Comparison of ENCODE assay signal across 1 cellular context in the genomic region with DNA sequence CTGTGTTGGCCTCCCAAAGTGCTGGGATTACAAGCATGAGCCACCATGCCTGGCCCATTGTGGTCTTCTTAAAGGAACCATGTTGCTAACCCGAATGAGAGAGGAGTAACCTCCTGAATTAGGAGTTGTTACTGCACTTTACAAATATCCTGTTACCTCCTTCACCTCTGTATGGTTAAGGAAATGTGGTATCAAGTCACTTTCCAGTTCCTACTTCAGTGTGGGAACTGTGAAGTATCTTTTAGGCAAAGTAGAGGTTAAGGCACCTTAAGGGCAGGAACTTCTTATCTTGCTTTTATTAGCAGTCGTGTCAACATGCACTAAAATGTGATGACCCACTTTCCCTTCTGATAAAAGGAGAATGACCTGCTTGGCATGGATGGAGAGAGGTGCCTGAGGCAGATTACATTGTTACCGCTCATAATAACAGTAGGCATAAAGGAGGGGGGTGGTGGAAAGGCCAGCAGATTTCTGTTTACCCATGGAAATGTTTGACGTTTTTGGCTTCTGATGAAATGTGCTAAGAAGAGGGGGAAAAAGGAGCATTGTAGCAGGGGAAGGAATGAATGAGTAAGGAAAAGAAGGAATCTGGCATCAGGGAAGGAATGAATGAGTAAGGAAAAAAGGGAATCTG.
TF ChIP-seq lines count a peak whose summit lies in the region.

No MANE protein-coding gene starts in this region.

TF ChIP-seq in IMR-90, 13 proteins besides CTCF, POLR2A, EP300 and RAD21 (continued from another document):
- TF ChIP-seq SMC3 (IDR thresholded peaks at IDR 0.05; ENCODE audit: low read depth, low read length) (no peak), CEBPB (IDR thresholded peaks at IDR 0.05; ENCODE audit: low read depth, low read length) (no peak), RCOR1 (IDR thresholded peaks at IDR 0.05; ENCODE audit: insufficient replicate concordance, low read length) (no peak), BHLHE40 (IDR thresholded peaks at IDR 0.05; ENCODE audit: low read depth, low read length) (no peak)
